Comparison of ENCODE assay signal across 17 cellular contexts in the genomic region with DNA sequence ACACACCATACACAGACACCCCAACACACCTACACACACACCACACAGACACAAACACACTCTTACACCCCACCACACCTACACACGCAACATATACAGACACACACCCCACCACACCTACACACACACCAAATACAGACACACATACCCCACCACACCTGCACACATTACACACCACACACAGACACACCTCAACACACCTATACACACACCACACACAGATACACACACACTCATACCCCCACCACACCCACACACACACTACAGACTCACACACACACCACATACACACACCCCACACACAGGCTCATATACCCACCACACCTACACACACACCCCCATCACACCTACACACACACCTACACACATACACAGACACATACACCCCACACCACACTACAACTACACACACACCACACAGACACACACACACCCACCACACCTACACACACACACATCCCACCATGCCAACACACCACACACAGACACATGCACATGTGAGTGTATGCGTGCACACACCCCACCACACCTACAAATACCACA. TPM values are rescaled to one million over a fixed set of nuclear protein-coding genes. Genes with fewer than 3 reads are reported as not detected.
DNase-seq lines count a peak whose midpoint lies in the region; ATAC-seq, FAIRE-seq and TF ChIP-seq lines count a peak whose summit lies in the region.
"Had no signal": no experiment of that assay in that cellular context is flagged by ENCODE, and none has a peak within 500 bp of the region (broad histone marks: within the 10 kb centered on the region; RNA-seq: fewer than 3 reads in every experiment).

No MANE protein-coding gene starts in this region.

- H3K27me3 Mint-ChIP-seq in naive B cell, result no peaks in the 10 kb centered on the region

- no peak for TF ChIP-seq POLR2A in K562 (conservative IDR thresholded peaks at IDR 0.05)

- H3K27me3 ChIP-seq in BLaER1 (no peaks in the 10 kb centered on the region), K562 (ENCODE audit: control insufficient read depth in 2 of 2, insufficient read depth in 2 of 2, low read length in 2 of 2) (no peaks in the 10 kb centered on the region)
- H3K27me3 ChIP-seq: Peyer's patch had no signal

- FAIRE-seq in GM18507 (lab: Jason Lieb, UNC) (peak; percentile 55), K562 (lab: Jason Lieb, UNC) (peak; percentile 32)

- intact Hi-C loops in K562 (cut with micrococcal nuclease), result no loop called here

- H3K27ac ChIP-seq in BLaER1, result peak overlapping the region; percentile 30; the same call in 1 of the 2 replicates
- H3K27ac ChIP-seq in K562 (ENCODE audit: extremely low read depth, low read depth, low read length), result no peak overlapping the region
- no peak overlapping the region for H3K27ac ChIP-seq in RWPE1

- no peak for TF ChIP-seq RAD21 in K562 (CRISPR knock-in tag; conservative IDR thresholded peaks at IDR 0.05 in 1 of 2, IDR thresholded peaks at IDR 0.05 in 1 of 2)

- peaks cover 62 to 91% (median 62%) of the 10 kb centered on the region in 3 donors for H3K4me1 Mint-ChIP-seq in naive B cell

- no peak for ATAC-seq in K562
- no peak for ATAC-seq in naive B cell (ENCODE audit: low read depth in 2 of 2)
- ATAC-seq: HCT116 had no signal

- no peaks in the 10 kb centered on the region for H3K9me1 ChIP-seq in K562 (ENCODE audit: control insufficient read depth, insufficient read depth, low read length)

- H3K27ac Mint-ChIP-seq in naive B cell, result peak overlapping the region in 4 of 6 donors; percentile 9 to 76 (median 40)

- no peaks in the 10 kb centered on the region for H3K79me2 ChIP-seq in K562 (ENCODE audit: control insufficient read depth, insufficient read depth, low read length)

- POLR2A ChIA-PET in K562 (lab: Yijun Ruan, JAX) (interaction anchor here (1.6 kb wide), 1 partner anchor 8 kb away, joined by 6 read pairs; no protein-coding TSS in a partner anchor), RWPE1 (lab: Yijun Ruan, JAX; ENCODE audit: low non-redundant PET) (no interaction called here)

- H3K4me2 ChIP-seq in BLaER1 (peak overlapping the region; percentile 61), K562 (ENCODE audit: insufficient read depth, low read length) (no peak overlapping the region)

- H2AFZ ChIP-seq in K562 (ENCODE audit: low read depth, low read length), result no peak overlapping the region

- peaks cover 95% of the 10 kb centered on the region for H3K36me3 ChIP-seq in BLaER1
- H3K36me3 ChIP-seq in K562 (ENCODE audit: control insufficient read depth, insufficient read depth, low read length), result no peaks in the 10 kb centered on the region; the same call in 2 of the 3 replicates
- H3K36me3 ChIP-seq: Peyer's patch had no signal

- H3K4me3 ChIP-seq in BLaER1 (no peak overlapping the region), K562 (no peak overlapping the region)
- H3K4me3 ChIP-seq: Peyer's patch had no signal

- no peaks in the 10 kb centered on the region for H3K36me3 Mint-ChIP-seq in naive B cell
- H3K36me3 Mint-ChIP-seq: CD8-positive, alpha-beta memory T cell had no signal

- peak overlapping the region in 4 of 8 donors; percentile 17 to 87 (median 38) for H3K4me3 Mint-ChIP-seq in naive B cell
- H3K4me3 Mint-ChIP-seq: CD8-positive, alpha-beta memory T cell had no signal

- no peaks in the 10 kb centered on the region for H3K9me3 Mint-ChIP-seq in naive B cell
- H3K9me3 Mint-ChIP-seq: CD8-positive, alpha-beta memory T cell had no signal

- TF ChIP-seq EP300 in K562 (IDR thresholded peaks at IDR 0.05; ENCODE audit: low read length), result no peak

- in situ Hi-C loops in K562 (cut with MboI), result loop anchor here (25.0 kb wide), 1 partner anchor 253 kb away; no protein-coding TSS in a partner anchor

- DNase-seq in GM18507 (ENCODE audit: extremely low spot score, insufficient read length, low read depth) (no peak), K562 (ENCODE audit: extremely low read depth in 1 of 4, low spot score in 3 of 4) (no peak), naive B cell (no peak), GM03348 (ENCODE audit: low spot score) (no peak), mesenteric fat pad (ENCODE audit: low spot score) (no peak), RWPE1 (ENCODE audit: low spot score) (no peak)
- DNase-seq: CD8-positive, alpha-beta memory T cell; KG1; MM.1S; NCI-H1105 treated with DMSO at 0.1 percent for 48 hours; NCI-H187 treated with DMSO at 0.1 percent for 48 hours; NCI-H446 treated with DMSO at 0.1 percent for 48 hours; NCI-H82; SHP77 treated with DMSO at 0.1 percent for 48 hours had no signal

- CTCF ChIA-PET in K562 (lab: Yijun Ruan, JAX; ENCODE audit: low intra/inter-chr PET ratio), result no interaction called here
- CTCF ChIA-PET in RWPE1 (lab: Yijun Ruan, JAX), result no interaction called here

- H3K9me3 ChIP-seq in BLaER1, result no peaks in the 10 kb centered on the region
- H3K9me3 ChIP-seq in K562 (replicated peaks; ENCODE audit: control insufficient read depth, insufficient read depth, low read depth, low read length), result no peaks in the 10 kb centered on the region
- H3K9me3 ChIP-seq: Peyer's patch had no signal

- no TSS peak for BruUV-seq in K562 (replicated peaks; lab: Mats Ljungman, UMichigan)

- H3K4me1 ChIP-seq in BLaER1, result peaks cover 64% of the 10 kb centered on the region
- H3K4me1 ChIP-seq in K562 (replicated peaks in 1 of 2; ENCODE audit: control insufficient read depth in 2 of 2, insufficient read depth in 2 of 2, low read length in 2 of 2), result peaks cover 7 to 14% of the 10 kb centered on the region in 2 experiments; a peak in 4 of 5 replicates

- WGBS in K562 (ENCODE audit: insufficient coverage, low coverage, missing lambda C conversion rate), result 94% methylated on average over 2 of the region's 2 CpGs

- H3K9ac ChIP-seq in BLaER1, result no peak overlapping the region
- no peak overlapping the region for H3K9ac ChIP-seq in K562 (ENCODE audit: insufficient read depth in 1 of 2, low read depth in 2 of 2, low read length in 2 of 2)

- H4K20me1 ChIP-seq in BLaER1 (peaks cover 33% of the 10 kb centered on the region; the same call in 1 of the 2 replicates), K562 (replicated peaks; ENCODE audit: control insufficient read depth, insufficient read depth, low read length) (peaks cover 4% of the 10 kb centered on the region; the same call in 1 of the 2 replicates)

- TF ChIP-seq CTCF in K562 (IDR thresholded peaks at IDR 0.05 in 2 of 3, conservative IDR thresholded peaks at IDR 0.05 in 1 of 3; ENCODE audit: insufficient read depth in 2 of 3, low read depth in 1 of 3, low read length in 3 of 3), result no peak
- TF ChIP-seq CTCF in RWPE1 (conservative IDR thresholded peaks at IDR 0.05; ENCODE audit: low read depth), result no peak

TF ChIP-seq in K562, 482 proteins besides CTCF, POLR2A, EP300 and RAD21 (continues in another document):
- no peak for TF ChIP-seq ZNF140 (CRISPR knock-in tag; IDR thresholded peaks at IDR 0.05)

RNA-seq across cellular contexts. Expression of gene GPT2, which starts 31.4 kb away (rescaled TPM):
- 9.1 and 9.7 TPM in 2 replicates for total RNA-seq in K562 (2011; cell fraction: chromatin; rRNA removed; ENCODE audit: low replicate concordance)
- 4.7 and 5.9 TPM in 2 replicates for total RNA-seq in K562 (2011; cell fraction: nucleolus; rRNA removed)
- total RNA-seq in K562 (2011; cell fraction: nucleoplasm; rRNA removed), result 9.2 and 12.0 TPM in 2 replicates
- total RNA-seq in K562 (2014; rRNA removed), result 7.2 and 7.3 TPM in 2 replicates
- 3.7 and 5.0 TPM in 2 replicates for total RNA-seq in K562 (2014; rRNA removed; fragmentation: Illumina TruSeq; extraction: Trizol)
- total RNA-seq in K562 (2015; rRNA removed; fragmentation: Illumina TruSeq; extraction: Trizol), result 2.8 and 3.0 TPM in 2 replicates
- 12.9 and 14.4 TPM in 2 replicates for total RNA-seq in K562 (2021)
- 5.8 and 10.4 TPM in 2 replicates for polyA plus RNA-seq in K562 (2011; rRNA removed)
- 9.4 and 12.6 TPM in 2 replicates for polyA plus RNA-seq in K562 (2011; cell fraction: cytosol; rRNA removed)
- 8.1 and 12.3 TPM in 2 replicates for polyA plus RNA-seq in K562 (2011; cell fraction: nucleus; rRNA removed)
- polyA plus RNA-seq in K562 (2012), result 6.6 and 23.6 TPM in 2 replicates
- polyA plus RNA-seq in K562 (2014; fragmentation: Illumina TruSeq; extraction: Trizol), result 10.0 and 12.1 TPM in 2 replicates
- under 1 TPM; 0.79 to 0.96 TPM for polyA plus RNA-seq in K562 (2014; fragmentation: Nextera tagmentation; extraction: Ambion mirVana)
- polyA plus RNA-seq in K562 (2014; rRNA removed), result 6.8 and 7.7 TPM in 2 replicates
- polyA minus RNA-seq in K562 (2011; rRNA and poly(A)+ RNA removed), result 5.9 and 6.5 TPM in 2 replicates
- 4.6 and 13.5 TPM in 2 replicates for polyA minus RNA-seq in K562 (2011; cell fraction: cytosol; rRNA and poly(A)+ RNA removed)
- polyA minus RNA-seq in K562 (2011; cell fraction: nucleus; rRNA and poly(A)+ RNA removed), result 1.6 and 5.9 TPM in 2 replicates
- polyA plus RNA-seq in naive B cell (ENCODE audit: low read depth in 6 of 6), result 1 to 10 TPM; 1.4 to 3.5 (median 1.8) TPM
- total RNA-seq in mesenteric fat pad, result 53.5 TPM

RNA-seq across cellular contexts. Expression of gene DNAJA2, which starts 57.9 kb away (rescaled TPM):
- total RNA-seq in K562 (2011; cell fraction: chromatin; rRNA removed; ENCODE audit: low replicate concordance), result 34.0 and 48.2 TPM in 2 replicates
- 21.2 TPM in 2 replicates for total RNA-seq in K562 (2011; cell fraction: nucleolus; rRNA removed)
- 38.9 and 53.0 TPM in 2 replicates for total RNA-seq in K562 (2011; cell fraction: nucleoplasm; rRNA removed)
- 55.4 and 55.9 TPM in 2 replicates for total RNA-seq in K562 (2014; rRNA removed)
- total RNA-seq in K562 (2014; rRNA removed; fragmentation: Illumina TruSeq; extraction: Trizol), result 75.9 and 89.6 TPM in 2 replicates
- 72.4 and 75.0 TPM in 2 replicates for total RNA-seq in K562 (2015; rRNA removed; fragmentation: Illumina TruSeq; extraction: Trizol)
- total RNA-seq in K562 (2021), result 63.0 and 68.8 TPM in 2 replicates
- 12.8 and 24.1 TPM in 2 replicates for polyA plus RNA-seq in K562 (2011; rRNA removed)
- polyA plus RNA-seq in K562 (2011; cell fraction: cytosol; rRNA removed), result 3.5 and 6.3 TPM in 2 replicates
- 9.1 and 12.8 TPM in 2 replicates for polyA plus RNA-seq in K562 (2011; cell fraction: nucleus; rRNA removed)
- polyA plus RNA-seq in K562 (2012), result 31.8 and 47.2 TPM in 2 replicates
- polyA plus RNA-seq in K562 (2014; fragmentation: Illumina TruSeq; extraction: Trizol), result 48.1 and 50.7 TPM in 2 replicates
- polyA plus RNA-seq in K562 (2014; fragmentation: Nextera tagmentation; extraction: Ambion mirVana), result 10 to 100 TPM; 31.6 to 38.2 TPM
- polyA plus RNA-seq in K562 (2014; rRNA removed), result 29.2 and 30.4 TPM in 2 replicates
- polyA minus RNA-seq in K562 (2011; rRNA and poly(A)+ RNA removed), result 56.8 and 74.4 TPM in 2 replicates
- polyA minus RNA-seq in K562 (2011; cell fraction: cytosol; rRNA and poly(A)+ RNA removed), result 23.4 and 30.2 TPM in 2 replicates
- polyA minus RNA-seq in K562 (2011; cell fraction: nucleus; rRNA and poly(A)+ RNA removed), result 12.9 and 25.8 TPM in 2 replicates
- polyA plus RNA-seq in naive B cell (ENCODE audit: low read depth in 6 of 6), result 10 to 100 TPM; 43.2 to 80.8 (median 63.3) TPM
- total RNA-seq in mesenteric fat pad, result 54.9 TPM
